Comparison of ENCODE assay signal across 8 cellular contexts in the genomic region with DNA sequence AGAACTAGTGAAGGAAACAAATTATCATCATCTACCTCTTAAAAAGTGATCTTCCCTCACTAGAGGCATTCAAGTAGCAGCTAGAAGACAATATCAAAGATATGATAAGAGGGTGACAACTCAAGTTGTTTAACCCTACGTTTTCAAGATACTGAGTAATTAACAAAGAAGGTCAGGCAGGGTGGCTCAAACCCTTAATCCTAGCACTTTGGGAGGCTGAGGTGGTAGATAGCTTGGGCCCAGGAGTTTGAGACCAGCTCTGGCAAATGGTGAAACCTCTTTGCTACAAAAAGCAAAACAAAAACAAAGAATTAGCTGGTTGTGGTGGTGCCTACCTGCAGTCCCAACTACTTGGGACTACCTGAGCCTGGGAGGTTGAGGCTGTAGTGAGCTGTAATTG.
"Had no signal": no experiment of that assay in that cellular context is flagged by ENCODE, and none has a peak within 500 bp of the region (broad histone marks: within the 10 kb centered on the region; RNA-seq: fewer than 3 reads in every experiment).

No MANE protein-coding gene starts in this region.

- H3K27ac Mint-ChIP-seq: GM23338, H9, HFFc6 had no signal

- H3K4me1 Mint-ChIP-seq: GM23338, H9 had no signal

- H3K4me2 ChIP-seq: GM23338 had no signal

- DNase-seq: GM23248, GOT3, H7, H9, HCEC 1CT, HFFc6 had no signal

- H3K9me3 ChIP-seq: HAP-1 had no signal

- H3K4me3 ChIP-seq: GM23248, GM23338, HAP-1 had no signal

- H3K4me3 Mint-ChIP-seq: GM23338, H9, HFFc6 had no signal

- H3K9ac ChIP-seq: GM23248 had no signal

- H3K4me1 ChIP-seq: HAP-1 had no signal

- H3K27ac ChIP-seq: GM23248 had no signal

- H3K9me3 Mint-ChIP-seq: GM23338, H9, HFFc6 had no signal

- H3K36me3 ChIP-seq: HAP-1 had no signal
